In the genomic region with DNA sequence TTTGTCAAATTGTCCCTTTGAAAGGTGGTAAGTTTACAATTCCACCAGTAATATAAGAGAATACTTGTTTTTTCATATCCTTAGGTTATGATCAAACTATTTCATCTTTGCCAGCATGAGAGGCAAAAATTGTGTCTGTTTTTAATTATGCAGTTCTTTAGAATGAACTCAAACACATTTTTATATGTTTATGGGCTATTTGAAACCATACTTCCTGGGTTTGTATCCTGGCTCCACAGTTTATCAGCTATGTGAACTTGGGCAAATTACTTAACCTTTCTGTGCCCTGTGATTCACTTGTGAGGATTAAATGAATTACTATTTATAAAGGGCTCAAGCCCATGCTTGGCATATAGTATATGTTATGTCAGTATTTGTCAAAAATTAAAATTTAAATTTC, we compare ENCODE assay signal across 2 cellular contexts.
TF ChIP-seq lines count a peak whose summit lies in the region.

No MANE protein-coding gene starts in this region.

TF ChIP-seq in SK-N-SH treated with all-trans-retinoic acid at 6 μM for 48 hours, 23 proteins besides CTCF, POLR2A, EP300 and RAD21:
- TF ChIP-seq, protein P1, sequence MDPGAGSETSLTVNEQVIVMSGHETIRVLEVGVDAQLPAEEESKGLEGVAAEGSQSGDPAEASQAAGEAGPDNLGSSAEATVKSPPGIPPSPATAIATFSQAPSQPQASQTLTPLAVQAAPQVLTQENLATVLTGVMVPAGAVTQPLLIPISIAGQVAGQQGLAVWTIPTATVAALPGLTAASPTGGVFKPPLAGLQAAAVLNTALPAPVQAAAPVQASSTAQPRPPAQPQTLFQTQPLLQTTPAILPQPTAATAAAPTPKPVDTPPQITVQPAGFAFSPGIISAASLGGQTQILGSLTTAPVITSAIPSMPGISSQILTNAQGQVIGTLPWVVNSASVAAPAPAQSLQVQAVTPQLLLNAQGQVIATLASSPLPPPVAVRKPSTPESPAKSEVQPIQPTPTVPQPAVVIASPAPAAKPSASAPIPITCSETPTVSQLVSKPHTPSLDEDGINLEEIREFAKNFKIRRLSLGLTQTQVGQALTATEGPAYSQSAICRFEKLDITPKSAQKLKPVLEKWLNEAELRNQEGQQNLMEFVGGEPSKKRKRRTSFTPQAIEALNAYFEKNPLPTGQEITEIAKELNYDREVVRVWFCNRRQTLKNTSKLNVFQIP (CRISPR knock-in tag; IDR thresholded peaks at IDR 0.05; ENCODE audit: borderline replicate concordance, low read depth) = no peak
- TF ChIP-seq GLIS3 (CRISPR knock-in tag; IDR thresholded peaks at IDR 0.05) = no peak
- TF ChIP-seq PPARA (CRISPR knock-in tag; IDR thresholded peaks at IDR 0.05; ENCODE audit: borderline replicate concordance) = no peak
- TF ChIP-seq ZFP3 (CRISPR knock-in tag; IDR thresholded peaks at IDR 0.05) = no peak
- peak; percentile 27; the same call in 1 of the 2 replicates for TF ChIP-seq TCF4 (CRISPR knock-in tag; IDR thresholded peaks at IDR 0.05; ENCODE audit: borderline replicate concordance)

TF ChIP-seq in endothelial cell of umbilical vein, 7 proteins besides CTCF, POLR2A, EP300 and RAD21:
- TF ChIP-seq GATA2 (IDR thresholded peaks at IDR 0.05; ENCODE audit: insufficient read depth, insufficient read length, low read depth, low read length) (no peak), FOS (IDR thresholded peaks at IDR 0.05; ENCODE audit: borderline replicate concordance, insufficient read depth, low read length) (peak; percentile 39)
